18 cellular contexts compared by ENCODE assay signal in genomic region chr5:139646111-139646510, GRCh38. TPM values are rescaled to one million over a fixed set of nuclear protein-coding genes. Genes with fewer than 3 reads are reported as not detected.
DNase-seq lines count a peak whose midpoint lies in the region; ATAC-seq, FAIRE-seq and TF ChIP-seq lines count a peak whose summit lies in the region.
"Had no signal": no experiment of that assay in that cellular context is flagged by ENCODE, and none has a peak within 500 bp of the region (broad histone marks: within the 10 kb centered on the region; RNA-seq: fewer than 3 reads in every experiment).

No MANE protein-coding gene starts in this region.

- H3K4me3 Mint-ChIP-seq in T-helper 17 cell = no peak overlapping the region
- peak overlapping the region in 2 of 8 donors; percentile 19 to 40 for H3K4me3 Mint-ChIP-seq in CD4-positive, alpha-beta memory T cell

- peak overlapping the region; percentile 72 for H3K27ac Mint-ChIP-seq in T-helper 17 cell
- no peak overlapping the region for H3K27ac Mint-ChIP-seq in CD4-positive, alpha-beta memory T cell

- H3K9me3 Mint-ChIP-seq in CD4-positive, alpha-beta memory T cell = peaks cover 0 to 2% (median 0%) of the 10 kb centered on the region in 8 donors

- H3K4me3 ChIP-seq in kidney (ENCODE audit: low read length in 2 of 2) (no peak overlapping the region), sigmoid colon (no peak overlapping the region)
- no peak overlapping the region for H3K4me3 ChIP-seq in CD4-positive, alpha-beta memory T cell (ENCODE audit: low read length in 2 of 2)
- H3K4me3 ChIP-seq: prostate gland had no signal

- no peak overlapping the region for H3K27ac ChIP-seq in kidney (ENCODE audit: low read depth in 2 of 2, low read length in 2 of 2)
- H3K27ac ChIP-seq in sigmoid colon = no peak overlapping the region
- H3K27ac ChIP-seq in CD4-positive, alpha-beta memory T cell (ENCODE audit: low read depth, low read length) = no peak overlapping the region
- H3K27ac ChIP-seq: prostate gland, vagina had no signal

- no peak for TF ChIP-seq POLR2A in sigmoid colon (IDR thresholded peaks at IDR 0.05)

- H3K36me3 Mint-ChIP-seq in T-helper 17 cell (ENCODE audit: low read depth) = peaks cover 3% of the 10 kb centered on the region
- H3K36me3 Mint-ChIP-seq in CD4-positive, alpha-beta memory T cell = no peaks in the 10 kb centered on the region

- DNase-seq in activated CD8-positive, alpha-beta memory T cell treated with anti-CD3 and anti-CD28 coated beads, Interleukin-2, amount 50 U/mL, for 4 hours = peak; percentile 3
- DNase-seq in activated CD8-positive, alpha-beta memory T cell treated with anti-CD3 and anti-CD28 coated beads, Interleukin-2, amount 50 U/mL, for 48 hours = no peak
- DNase-seq in T-helper 17 cell = no peak
- peak; percentile 43 for DNase-seq in kidney
- DNase-seq in sigmoid colon = peak; percentile 36
- DNase-seq in DMS53 (lab: John Stamatoyannopoulos, UW) = no peak
- no peak for DNase-seq in CD4-positive, alpha-beta memory T cell
- DNase-seq: activated CD4-positive, alpha-beta T cell treated with anti-CD3 and anti-CD28 coated beads, Interleukin-2, amount 50 U/mL, for 1 hour; GF-D8; MV-4-11; NCI-H2029; NCI-H446; small intestine; stimulated activated CD4-positive, alpha-beta T cell treated with anti-CD3 and anti-CD28 coated beads, Interleukin-4, amount 100 ng/mL, for 24 hours had no signal

- peaks cover 25% of the 10 kb centered on the region for H3K27me3 Mint-ChIP-seq in T-helper 17 cell
- peaks cover 15 to 27% of the 10 kb centered on the region in 2 donors for H3K27me3 Mint-ChIP-seq in CD4-positive, alpha-beta memory T cell

- H3K4me1 ChIP-seq in kidney (ENCODE audit: control insufficient read depth in 1 of 2, insufficient read depth in 1 of 2, low read depth in 1 of 2, low read length in 2 of 2) = peaks cover 46 to 48% of the 10 kb centered on the region in 2 donors
- peaks cover 0 to 48% (median 40%) of the 10 kb centered on the region in 4 donors for H3K4me1 ChIP-seq in sigmoid colon
- H3K4me1 ChIP-seq in CD4-positive, alpha-beta memory T cell (ENCODE audit: insufficient read depth, low read length) = peaks cover 31% of the 10 kb centered on the region

- H3K36me3 ChIP-seq in kidney (ENCODE audit: control insufficient read depth in 1 of 2, insufficient read depth in 2 of 2, low read length in 2 of 2) = no peaks in the 10 kb centered on the region
- H3K36me3 ChIP-seq in sigmoid colon = no peaks in the 10 kb centered on the region
- H3K36me3 ChIP-seq in CD4-positive, alpha-beta memory T cell (ENCODE audit: insufficient read depth, low read length) = no peaks in the 10 kb centered on the region
- H3K36me3 ChIP-seq: prostate gland, vagina had no signal

- FAIRE-seq in kidney (lab: Jason Lieb, UNC) = no peak
- FAIRE-seq: small intestine, TTC549 had no signal

- H3K4me1 Mint-ChIP-seq in T-helper 17 cell = peaks cover 27% of the 10 kb centered on the region
- peaks cover 6 to 51% (median 20%) of the 10 kb centered on the region in 4 donors for H3K4me1 Mint-ChIP-seq in CD4-positive, alpha-beta memory T cell

- 94% methylated on average over 3 of the region's 3 CpGs for WGBS in sigmoid colon, 2 donors

- TF ChIP-seq CTCF in kidney (IDR thresholded peaks at IDR 0.05; ENCODE audit: borderline replicate concordance, extremely low read depth, insufficient read depth) (no peak), sigmoid colon (IDR thresholded peaks at IDR 0.05) (no peak)

- H3K27me3 ChIP-seq in sigmoid colon = peaks cover 0 to 19% (median 0%) of the 10 kb centered on the region in 3 donors
- H3K27me3 ChIP-seq in CD4-positive, alpha-beta memory T cell (ENCODE audit: insufficient read depth, low read length) = peaks cover 27% of the 10 kb centered on the region
- H3K27me3 ChIP-seq: vagina had no signal

- ATAC-seq in T-helper 17 cell (no peak), HG03378 (IDR thresholded peaks at IDR 0.05; ENCODE audit: unreplicated experiment) (no peak)

- CTCF ChIA-PET in CD4-positive, alpha-beta memory T cell (lab: Charles Lee; ENCODE audit: partially characterized antibody) = interaction anchor here (1.1 to 3.1 kb wide), 3 partner anchors 10 to 14 kb away, joined by 4 to 21 read pairs (median 4); no protein-coding TSS in a partner anchor

- POLR2A ChIA-PET in CD4-positive, alpha-beta memory T cell (lab: Charles Lee; ENCODE audit: partially characterized antibody) = no interaction called here

- intact Hi-C loops in kidney (cut with DNase I) = no loop called here
- intact Hi-C loops in sigmoid colon (cut with DNase I) = no loop called here
- intact Hi-C loops in CD4-positive, alpha-beta memory T cell (cut with micrococcal nuclease) = no loop called here

- no peak overlapping the region for H3K9ac ChIP-seq in kidney (ENCODE audit: low read length in 2 of 2)

- no peak for TF ChIP-seq EP300 in sigmoid colon (IDR thresholded peaks at IDR 0.05)

- H3K9me3 ChIP-seq in T-helper 17 cell (ENCODE audit: control insufficient read depth, low read length, poor library complexity, severe bottlenecking) = no peaks in the 10 kb centered on the region
- no peaks in the 10 kb centered on the region for H3K9me3 ChIP-seq in kidney (ENCODE audit: control insufficient read depth in 1 of 2, low read length in 2 of 2)
- no peaks in the 10 kb centered on the region for H3K9me3 ChIP-seq in sigmoid colon
- no peaks in the 10 kb centered on the region for H3K9me3 ChIP-seq in CD4-positive, alpha-beta memory T cell (ENCODE audit: control insufficient read depth in 1 of 2, low read length in 2 of 2)
- H3K9me3 ChIP-seq: prostate gland, vagina had no signal

RNA-seq across cellular contexts. Expression of gene CXXC5, which starts 2.0 kb away (rescaled TPM):
- total RNA-seq in T-helper 17 cell = 1 to 10 TPM; 3.2 to 4.3 TPM
- total RNA-seq in kidney = 122 TPM
- polyA plus RNA-seq in kidney (ENCODE audit: insufficient read depth, low read depth, low replicate concordance) = 116 TPM
- total RNA-seq in sigmoid colon = 10 to 100 TPM; 16.7 to 25.3 (median 18.5) TPM
- polyA plus RNA-seq in sigmoid colon = 10 to 100 TPM; 15.7 to 30.0 (median 28.1) TPM
- 1 to 10 TPM; 1.6 to 3.6 TPM for total RNA-seq in CD4-positive, alpha-beta memory T cell
- 1 to 10 TPM; 2.7 to 5.5 TPM for polyA plus RNA-seq in CD4-positive, alpha-beta memory T cell

Comparison
In these comparisons a context has a peak if more than half of its experiments do, and no peak if none do; other contexts are left out.
1. DNase-seq: peak in activated CD8-positive, alpha-beta memory T cell treated with anti-CD3 and anti-CD28 coated beads, Interleukin-2, amount 50 U/mL, for 4 hours (single experiment), kidney (single experiment) and sigmoid colon (single experiment); none in activated CD8-positive, alpha-beta memory T cell treated with anti-CD3 and anti-CD28 coated beads, Interleukin-2, amount 50 U/mL, for 48 hours (single experiment), T-helper 17 cell (0 of 3), DMS53 (single experiment) and CD4-positive, alpha-beta memory T cell (0 of 5).